In genomic region chr11:94550513-94550912, GRCh38 we compare ENCODE assay signal across 1 cellular context.
TF ChIP-seq lines count a peak whose summit lies in the region.

No MANE protein-coding gene starts in this region.

TF ChIP-seq in GM12878, 131 proteins besides CTCF, POLR2A, EP300 and RAD21 (continued from another document):
- no peak for TF ChIP-seq MEF2B (IDR thresholded peaks at IDR 0.05; ENCODE audit: partially characterized antibody, poor library complexity, severe bottlenecking)
- TF ChIP-seq HDAC2 (IDR thresholded peaks at IDR 0.05) = no peak
